Comparison of ENCODE assay signal across 9 cellular contexts in the genomic region with DNA sequence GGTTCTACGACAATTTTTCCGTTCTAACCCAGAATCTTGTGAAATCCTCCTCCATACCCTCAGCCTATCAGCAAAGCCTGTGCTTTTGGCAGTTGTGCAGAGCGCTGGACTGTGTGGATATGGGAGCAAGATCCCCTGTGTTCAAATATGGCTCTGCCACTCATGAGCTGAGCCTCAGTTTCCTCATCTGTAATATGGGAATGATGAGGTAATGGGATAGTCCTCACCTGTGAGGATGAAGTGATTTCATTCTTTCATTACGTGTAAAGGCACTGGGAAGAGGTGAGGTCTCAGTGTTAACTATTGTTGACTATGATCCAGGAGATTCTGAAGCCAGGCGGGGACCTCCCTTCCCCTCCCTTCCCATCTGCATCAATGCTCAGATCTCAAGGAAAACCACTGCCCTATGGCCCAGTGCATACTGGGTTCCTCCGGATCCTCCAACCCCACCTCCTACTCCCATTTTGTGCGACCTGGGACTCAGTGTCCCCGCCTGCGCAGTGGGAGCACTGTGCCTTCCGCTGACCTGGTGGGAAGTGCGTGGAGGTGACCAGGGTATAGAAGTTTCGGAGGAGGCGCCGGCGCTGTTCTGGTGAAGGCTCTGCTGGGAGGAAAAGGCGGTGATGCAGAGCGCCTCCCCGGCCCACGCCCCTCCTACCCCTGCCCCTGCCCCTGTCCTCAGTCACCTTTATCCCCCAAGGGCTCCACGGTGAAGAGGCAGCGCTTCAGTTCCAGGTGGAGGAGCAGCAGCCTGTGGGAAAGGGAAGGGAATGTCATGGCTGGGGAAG. TPM values are rescaled to one million over a fixed set of nuclear protein-coding genes. Genes with fewer than 3 reads are reported as not detected.
DNase-seq lines count a peak whose midpoint lies in the region; ATAC-seq and TF ChIP-seq lines count a peak whose summit lies in the region.
"Had no signal": no experiment of that assay in that cellular context is flagged by ENCODE, and none has a peak within 500 bp of the region (broad histone marks: within the 10 kb centered on the region; RNA-seq: fewer than 3 reads in every experiment).

No MANE protein-coding gene starts in this region.

- H3K9me3 ChIP-seq in A673 (ENCODE audit: low read depth, low read length, poor library complexity, severe bottlenecking), result no peaks in the 10 kb centered on the region
- H3K9me3 ChIP-seq in IMR-90 (ENCODE audit: control insufficient read depth, insufficient read depth, low read length), result no peaks in the 10 kb centered on the region

- H3K14ac ChIP-seq in IMR-90 (replicated peaks; ENCODE audit: low read depth, low read length), result no peak overlapping the region

- no peaks in the 10 kb centered on the region; the same call in 1 of the 2 replicates for H4K20me1 ChIP-seq in IMR-90 (ENCODE audit: insufficient read depth, low read length)

- H3K27me3 Mint-ChIP-seq in central memory CD8-positive, alpha-beta T cell, result no peaks in the 10 kb centered on the region
- no peaks in the 10 kb centered on the region for H3K27me3 Mint-ChIP-seq in natural killer cell treated with Interleukin-12 subunit alpha and Interleukin-12 subunit beta and Interleukin-15 and Interleukin-18, amount 100 ng/mL, for 72 hours

- ATAC-seq in IMR-90 (ENCODE audit: low read depth) (no peak; the same call in 1 of the 2 replicates), GM21360 (IDR thresholded peaks at IDR 0.05; ENCODE audit: unreplicated experiment) (no peak)
- ATAC-seq in central memory CD8-positive, alpha-beta T cell (replicated peaks; ENCODE audit: extremely low read depth, poor library complexity, severe bottlenecking), result no peak
- no peak for ATAC-seq in natural killer cell treated with Interleukin-12 subunit alpha and Interleukin-12 subunit beta and Interleukin-15 and Interleukin-18, amount 100 ng/mL, for 72 hours

- no peak overlapping the region for H4K5ac ChIP-seq in IMR-90 (ENCODE audit: low read depth, low read length)

- no peak overlapping the region; the same call in 2 of the 3 replicates for H2BK15ac ChIP-seq in IMR-90 (ENCODE audit: low read depth, low read length)

- H3K79me1 ChIP-seq in IMR-90 (ENCODE audit: low read depth in 1 of 2, low read length in 2 of 2), result peaks cover 5 to 25% of the 10 kb centered on the region in 2 experiments; a peak in 2 of 4 replicates

- H3K9me3 Mint-ChIP-seq in central memory CD8-positive, alpha-beta T cell, result no peaks in the 10 kb centered on the region
- no peaks in the 10 kb centered on the region for H3K9me3 Mint-ChIP-seq in natural killer cell treated with Interleukin-12 subunit alpha and Interleukin-12 subunit beta and Interleukin-15 and Interleukin-18, amount 100 ng/mL, for 72 hours

- H3K27me3 ChIP-seq in A673 (replicated peaks; ENCODE audit: insufficient read depth, low read depth, low read length, poor library complexity) (no peaks in the 10 kb centered on the region), IMR-90 (ENCODE audit: control insufficient read depth, insufficient read depth, low read length) (no peaks in the 10 kb centered on the region)

- POLR2A ChIA-PET in A673 (lab: Charles Lee; ENCODE audit: low non-redundant PET), result no interaction called here
- POLR2A ChIA-PET in IMR-90 (lab: Charles Lee; ENCODE audit: unreplicated experiment), result no interaction called here

- dilution Hi-C loops in IMR-90 (cut with HindIII; ENCODE audit: low sequenced_read_pairs, unreplicated experiment), result no loop called here

- peaks cover 16% of the 10 kb centered on the region for H3K36me3 Mint-ChIP-seq in central memory CD8-positive, alpha-beta T cell (ENCODE audit: insufficient read depth)
- H3K36me3 Mint-ChIP-seq in natural killer cell treated with Interleukin-12 subunit alpha and Interleukin-12 subunit beta and Interleukin-15 and Interleukin-18, amount 100 ng/mL, for 72 hours, result peaks cover 11% of the 10 kb centered on the region

- H3K4me3 ChIP-seq in A673 (ENCODE audit: low read depth, low read length, poor library complexity, severe bottlenecking), result peak overlapping the region; percentile 52
- H3K4me3 ChIP-seq in IMR-90 (ENCODE audit: insufficient read depth, low read depth, low read length), result no peak overlapping the region; the same call in 1 of the 2 replicates

- H3K27ac Mint-ChIP-seq in central memory CD8-positive, alpha-beta T cell (ENCODE audit: low read depth), result peak overlapping the region; percentile 82
- peak overlapping the region in 1 of 2 donors; percentile 53 for H3K27ac Mint-ChIP-seq in natural killer cell treated with Interleukin-12 subunit alpha and Interleukin-12 subunit beta and Interleukin-15 and Interleukin-18, amount 100 ng/mL, for 72 hours

- TF ChIP-seq RAD21 in IMR-90 (IDR thresholded peaks at IDR 0.05; ENCODE audit: low read length), result no peak

- 0 out of 2 replicates have a peak overlapping the region, but pooled peaks have one; percentile 48 for H3K23ac ChIP-seq in IMR-90 (ENCODE audit: low read depth, low read length)

- no CpG with 5 or more reads among the region's 21 CpGs for WGBS in IMR-90 (ENCODE audit: extremely low coverage in 2 of 2, insufficient read length in 1 of 2), 2 experiments

- H3K27ac ChIP-seq in A673 (ENCODE audit: low read depth, low read length, poor library complexity, severe bottlenecking) (peak overlapping the region; percentile 77), IMR-90 (ENCODE audit: insufficient read depth, low read length) (no peak overlapping the region)

- no peak overlapping the region for H3K56ac ChIP-seq in IMR-90 (ENCODE audit: extremely low read depth, insufficient read depth, low read length)

- H3K4me3 Mint-ChIP-seq in central memory CD8-positive, alpha-beta T cell, result peak overlapping the region; percentile 84
- peak overlapping the region; percentile 89 for H3K4me3 Mint-ChIP-seq in natural killer cell treated with Interleukin-12 subunit alpha and Interleukin-12 subunit beta and Interleukin-15 and Interleukin-18, amount 100 ng/mL, for 72 hours

- H2BK20ac ChIP-seq in IMR-90 (ENCODE audit: low read depth, low read length), result no peak overlapping the region

- TF ChIP-seq CTCF in A673 (conservative IDR thresholded peaks at IDR 0.05; ENCODE audit: low read depth, low read length) (no peak), IMR-90 (conservative IDR thresholded peaks at IDR 0.05; ENCODE audit: low read depth, low read length) (no peak)

- H2BK120ac ChIP-seq in IMR-90 (ENCODE audit: low read depth, low read length), result no peak overlapping the region

- no peak overlapping the region for H3K18ac ChIP-seq in IMR-90 (ENCODE audit: low read depth, low read length)

- H2AFZ ChIP-seq in IMR-90 (replicated peaks; ENCODE audit: low read length, poor library complexity), result peak overlapping the region; percentile 75

- no peak overlapping the region for H2BK5ac ChIP-seq in IMR-90 (ENCODE audit: low read depth, low read length, poor library complexity, severe bottlenecking)

- peak overlapping the region; percentile 67 for H3K4me2 ChIP-seq in IMR-90 (ENCODE audit: low read depth, low read length)

- peaks cover 20% of the 10 kb centered on the region for H3K4me1 ChIP-seq in A673 (ENCODE audit: insufficient read depth, low read length, poor library complexity, severe bottlenecking)
- peaks cover 5% of the 10 kb centered on the region for H3K4me1 ChIP-seq in IMR-90 (ENCODE audit: control insufficient read depth, insufficient read depth, low read length)

- H4K8ac ChIP-seq in IMR-90 (ENCODE audit: low read depth in 2 of 2, low read length in 2 of 2), result peak overlapping the region in 1 of 2 experiments; percentile 57; a peak in 1 of 4 replicates

- H3K9ac ChIP-seq in IMR-90 (ENCODE audit: low read depth, low read length), result no peak overlapping the region

- DNase-seq in A673 (ENCODE audit: low spot score) (no peak), IMR-90 (no peak), head of caudate nucleus (no peak), HT-29 (ENCODE audit: low spot score) (no peak), AG20443 (ENCODE audit: low spot score) (no peak)
- no peak for DNase-seq in central memory CD8-positive, alpha-beta T cell (ENCODE audit: low spot score in 2 of 2)
- DNase-seq in natural killer cell treated with Interleukin-12 subunit alpha and Interleukin-12 subunit beta and Interleukin-15 and Interleukin-18, amount 100 ng/mL, for 72 hours (ENCODE audit: low spot score), result no peak

- intact Hi-C loops in A673 (cut with micrococcal nuclease; ENCODE audit: unreplicated experiment) (no loop called here), IMR-90 (cut with micrococcal nuclease) (no loop called here), head of caudate nucleus (cut with DNase I) (no loop called here)

- peaks cover 26% of the 10 kb centered on the region for H3K4me1 Mint-ChIP-seq in central memory CD8-positive, alpha-beta T cell
- H3K4me1 Mint-ChIP-seq in natural killer cell treated with Interleukin-12 subunit alpha and Interleukin-12 subunit beta and Interleukin-15 and Interleukin-18, amount 100 ng/mL, for 72 hours (ENCODE audit: low read depth in 2 of 2), result peaks cover 29 to 36% of the 10 kb centered on the region in 2 donors

- 0 out of 2 replicates have a peak overlapping the region, but pooled peaks have one; percentile 16 for H3K4ac ChIP-seq in IMR-90 (ENCODE audit: low read depth, low read length)

- no TSS peak for BruUV-seq in A673 (replicated peaks; lab: Mats Ljungman, UMichigan)
- BruUV-seq in IMR-90 (replicated peaks; lab: Mats Ljungman, UMichigan), result no TSS peak

- peak overlapping the region; percentile 76 for H2AK9ac ChIP-seq in IMR-90 (replicated peaks; ENCODE audit: low read depth, low read length, poor library complexity)

- in situ Hi-C loops in IMR-90 (cut with MboI; ENCODE audit: low sequenced_read_pairs), result no loop called here

- CTCF ChIA-PET in A673 (lab: Charles Lee), result interaction anchor here (0.6 kb wide), 2 partner anchors 137 to 658 kb away, joined by 3 to 4 read pairs; no protein-coding TSS in a partner anchor
- CTCF ChIA-PET in IMR-90 (lab: Yijun Ruan, JAX), result no interaction called here

- H2AK5ac ChIP-seq in IMR-90 (ENCODE audit: low read depth, low read length), result no peak overlapping the region

- peaks cover 16% of the 10 kb centered on the region for H3K36me3 ChIP-seq in A673 (ENCODE audit: insufficient read depth, low read length, poor library complexity, severe bottlenecking)
- peaks cover 29% of the 10 kb centered on the region for H3K36me3 ChIP-seq in IMR-90 (ENCODE audit: control insufficient read depth, insufficient read depth, low read length)

- no peak overlapping the region for H4K91ac ChIP-seq in IMR-90 (ENCODE audit: insufficient read depth, low read depth, low read length)

- H3K9me1 ChIP-seq in IMR-90 (ENCODE audit: insufficient read depth, low read length), result peaks cover 14% of the 10 kb centered on the region

- no peak for TF ChIP-seq POLR2A in IMR-90 (IDR thresholded peaks at IDR 0.05; ENCODE audit: low read depth, low read length)

RNA-seq across cellular contexts. Expression of a gene that starts 5.0 kb away (rescaled TPM):
- 53.0 and 64.3 TPM in 2 replicates for total RNA-seq in A673 (2021)
- 10.6 and 14.3 TPM in 2 replicates for total RNA-seq in IMR-90 (2012; rRNA removed)
- polyA plus RNA-seq in IMR-90 (2012; rRNA removed), result 10.4 and 12.1 TPM in 2 replicates
- 10.7 and 16.6 TPM in 2 replicates for polyA plus RNA-seq in IMR-90 (2012; cell fraction: cytosol; rRNA removed)
- 10.5 and 24.4 TPM in 2 replicates for polyA plus RNA-seq in IMR-90 (2012; cell fraction: nucleus; rRNA removed; ENCODE audit: low replicate concordance)
- 10 to 100 TPM; 10.7 to 18.0 TPM for total RNA-seq in natural killer cell treated with Interleukin-12 subunit alpha and Interleukin-12 subunit beta and Interleukin-15 and Interleukin-18, amount 100 ng/mL, for 72 hours
- total RNA-seq in HT-29 (2014; rRNA removed; shearing (Covaris generic)), result 2.0 and 3.1 TPM in 2 replicates

RNA-seq across cellular contexts. Expression of a gene that starts 10.0 kb away (rescaled TPM):
- total RNA-seq in A673 (2021) (93.0 and 111 TPM in 2 replicates), IMR-90 (2012; rRNA removed) (4.7 and 5.3 TPM in 2 replicates)
- polyA plus RNA-seq in IMR-90 (2012; rRNA removed), result 37.0 and 38.5 TPM in 2 replicates
- 20.7 and 33.0 TPM in 2 replicates for polyA plus RNA-seq in IMR-90 (2012; cell fraction: cytosol; rRNA removed)
- polyA plus RNA-seq in IMR-90 (2012; cell fraction: nucleus; rRNA removed; ENCODE audit: low replicate concordance), result 77.0 and 95.3 TPM in 2 replicates
- 10 to 100 TPM; 48.0 to 64.6 TPM for total RNA-seq in natural killer cell treated with Interleukin-12 subunit alpha and Interleukin-12 subunit beta and Interleukin-15 and Interleukin-18, amount 100 ng/mL, for 72 hours
- total RNA-seq in HT-29 (2014; rRNA removed; shearing (Covaris generic)), result 88.3 and 91.9 TPM in 2 replicates

RNA-seq across cellular contexts. Expression of a gene that starts 41.3 kb away (rescaled TPM):
- total RNA-seq in A673 (2021), result 80.1 and 98.5 TPM in 2 replicates
- total RNA-seq in IMR-90 (2012; rRNA removed), result 40.7 and 41.4 TPM in 2 replicates
- 122 and 136 TPM in 2 replicates for polyA plus RNA-seq in IMR-90 (2012; rRNA removed)
- polyA plus RNA-seq in IMR-90 (2012; cell fraction: cytosol; rRNA removed), result 130 and 154 TPM in 2 replicates
- 115 and 277 TPM in 2 replicates for polyA plus RNA-seq in IMR-90 (2012; cell fraction: nucleus; rRNA removed; ENCODE audit: low replicate concordance)
- 100 to 1,000 TPM; 131 to 142 TPM for total RNA-seq in natural killer cell treated with Interleukin-12 subunit alpha and Interleukin-12 subunit beta and Interleukin-15 and Interleukin-18, amount 100 ng/mL, for 72 hours
- 122 and 131 TPM in 2 replicates for total RNA-seq in HT-29 (2014; rRNA removed; shearing (Covaris generic))

RNA-seq across cellular contexts. Expression of a gene that starts 42.9 kb away (rescaled TPM):
- total RNA-seq in A673 (2021) (331 and 356 TPM in 2 replicates), IMR-90 (2012; rRNA removed) (34.4 and 36.1 TPM in 2 replicates)
- 106 and 107 TPM in 2 replicates for polyA plus RNA-seq in IMR-90 (2012; rRNA removed)
- polyA plus RNA-seq in IMR-90 (2012; cell fraction: cytosol; rRNA removed), result 63.8 and 170 TPM in 2 replicates
- polyA plus RNA-seq in IMR-90 (2012; cell fraction: nucleus; rRNA removed; ENCODE audit: low replicate concordance), result 249 and 529 TPM in 2 replicates
- 10 to 100 TPM; 64.6 to 78.0 TPM for total RNA-seq in natural killer cell treated with Interleukin-12 subunit alpha and Interleukin-12 subunit beta and Interleukin-15 and Interleukin-18, amount 100 ng/mL, for 72 hours
- 188 and 218 TPM in 2 replicates for total RNA-seq in HT-29 (2014; rRNA removed; shearing (Covaris generic))

RNA-seq across cellular contexts. Expression of a gene that starts 45.0 kb away (rescaled TPM):
- total RNA-seq in A673 (2021) (not detected in 2 replicates), IMR-90 (2012; rRNA removed) (not detected in 2 replicates)
- polyA plus RNA-seq in IMR-90 (2012; rRNA removed), result 0.10 TPM in 1 of 2 replicates, not detected in the other
- 0.04 TPM in 1 of 2 replicates, not detected in the other for polyA plus RNA-seq in IMR-90 (2012; cell fraction: cytosol; rRNA removed)
- polyA plus RNA-seq in IMR-90 (2012; cell fraction: nucleus; rRNA removed; ENCODE audit: low replicate concordance), result 0.07 and 0.18 TPM in 2 replicates
- under 1 TPM; 0.38 to 0.53 TPM for total RNA-seq in natural killer cell treated with Interleukin-12 subunit alpha and Interleukin-12 subunit beta and Interleukin-15 and Interleukin-18, amount 100 ng/mL, for 72 hours
- total RNA-seq in HT-29 (2014; rRNA removed; shearing (Covaris generic)), result not detected in 2 replicates
- total RNA-seq: Daoy had no signal
